Comparison of ENCODE assay signal across 8 cellular contexts in the genomic region with DNA sequence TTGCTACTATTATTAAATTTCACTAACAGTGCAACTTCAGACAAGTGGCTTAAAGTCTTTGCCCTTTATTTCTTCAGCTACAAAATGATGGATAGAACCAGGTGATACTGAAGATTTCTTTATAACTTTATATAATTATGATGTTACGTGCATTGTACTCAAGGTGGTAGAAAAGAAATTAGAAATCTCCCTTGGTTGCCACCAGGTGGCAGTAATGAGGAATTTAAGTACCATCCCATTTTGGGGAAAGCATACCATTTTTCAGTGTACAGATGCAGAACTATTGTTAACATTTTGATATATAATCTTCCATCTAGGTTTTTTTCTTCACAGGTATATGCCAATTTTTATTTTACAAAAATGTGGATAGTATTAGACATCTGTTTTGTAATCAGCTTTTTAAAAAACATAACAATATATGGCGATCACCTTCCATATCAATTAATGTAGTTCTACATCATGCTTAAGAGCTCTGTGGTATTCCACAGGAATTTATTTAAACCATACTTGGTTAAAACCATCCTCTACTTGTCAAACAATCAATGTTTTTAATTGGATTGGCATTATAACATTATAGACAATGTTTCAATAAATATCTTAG. TPM values are rescaled to one million over a fixed set of nuclear protein-coding genes. Genes with fewer than 3 reads are reported as not detected.
A peak's percentile ranks its signal among the peaks of the same experiment; 100 is the strongest.
DNase-seq lines count a peak whose midpoint lies in the region; ATAC-seq and TF ChIP-seq lines count a peak whose summit lies in the region.

No MANE protein-coding gene starts in this region.

- no peaks in the 10 kb centered on the region for H4K20me1 ChIP-seq in Karpas-422 (ENCODE audit: insufficient read depth, low read depth, low read length)

- no peaks in the 10 kb centered on the region for H3K9me2 ChIP-seq in Karpas-422 (replicated peaks; ENCODE audit: insufficient read depth, low read length)

- no peak overlapping the region for H2AFZ ChIP-seq in Karpas-422 (ENCODE audit: low read length)

- H3K36me3 Mint-ChIP-seq in activated naive CD4-positive, alpha-beta T cell treated with anti-CD3 and anti-CD28 coated beads for 36 hours (ENCODE audit: low read depth) = peaks cover 31% of the 10 kb centered on the region
- H3K36me3 Mint-ChIP-seq in activated CD8-positive, alpha-beta T cell treated with anti-CD3 and anti-CD28 coated beads for 36 hours (ENCODE audit: low read depth) = peaks cover 38% of the 10 kb centered on the region

- H3K27me3 Mint-ChIP-seq in activated naive CD4-positive, alpha-beta T cell treated with anti-CD3 and anti-CD28 coated beads for 36 hours (ENCODE audit: low read depth) = no peaks in the 10 kb centered on the region
- H3K27me3 Mint-ChIP-seq in activated CD8-positive, alpha-beta T cell treated with anti-CD3 and anti-CD28 coated beads for 36 hours = no peaks in the 10 kb centered on the region

- peaks cover 14% of the 10 kb centered on the region for H3K4me1 Mint-ChIP-seq in activated naive CD4-positive, alpha-beta T cell treated with anti-CD3 and anti-CD28 coated beads for 36 hours (ENCODE audit: low read depth)
- H3K4me1 Mint-ChIP-seq in activated CD8-positive, alpha-beta T cell treated with anti-CD3 and anti-CD28 coated beads for 36 hours (ENCODE audit: low read depth) = peaks cover 12% of the 10 kb centered on the region

- ATAC-seq in activated CD8-positive, alpha-beta T cell treated with anti-CD3 and anti-CD28 coated beads for 36 hours = no peak

- no peaks in the 10 kb centered on the region for H3K4me1 ChIP-seq in Karpas-422 (ENCODE audit: low read length)

- no peak overlapping the region for H3K27ac Mint-ChIP-seq in activated naive CD4-positive, alpha-beta T cell treated with anti-CD3 and anti-CD28 coated beads for 36 hours
- no peak overlapping the region for H3K27ac Mint-ChIP-seq in activated CD8-positive, alpha-beta T cell treated with anti-CD3 and anti-CD28 coated beads for 36 hours

- intact Hi-C loops in activated naive CD4-positive, alpha-beta T cell treated with anti-CD3 and anti-CD28 coated beads for 36 hours (cut with micrococcal nuclease) = loop anchor here (1.0 to 2.0 kb wide), 5 partner anchors 93 to 385 kb away; no protein-coding TSS in a partner anchor
- intact Hi-C loops in activated CD8-positive, alpha-beta T cell treated with anti-CD3 and anti-CD28 coated beads for 36 hours (cut with micrococcal nuclease) = loop anchor here (5.0 kb wide), 1 partner anchor 116 kb away; no protein-coding TSS in a partner anchor
- intact Hi-C loops in posterior vena cava (cut with DNase I) = no loop called here

- no peaks in the 10 kb centered on the region for H3K9me3 ChIP-seq in Karpas-422 (ENCODE audit: low read length)

- no peak overlapping the region for H3K27ac ChIP-seq in Karpas-422 (ENCODE audit: low read length)

- H3K9ac ChIP-seq in Karpas-422 (ENCODE audit: low read length) = no peak overlapping the region

- peak; percentile 83 for TF ChIP-seq CTCF in activated CD8-positive, alpha-beta T cell treated with anti-CD3 and anti-CD28 coated beads for 36 hours (IDR thresholded peaks at IDR 0.05)

- H3K4me3 Mint-ChIP-seq in activated naive CD4-positive, alpha-beta T cell treated with anti-CD3 and anti-CD28 coated beads for 36 hours = no peak overlapping the region
- H3K4me3 Mint-ChIP-seq in activated CD8-positive, alpha-beta T cell treated with anti-CD3 and anti-CD28 coated beads for 36 hours = no peak overlapping the region

- no peaks in the 10 kb centered on the region for H3K27me3 ChIP-seq in Karpas-422 (ENCODE audit: low read length)

- H3K36me3 ChIP-seq in Karpas-422 (ENCODE audit: insufficient read depth, low read length) = peaks cover 56% of the 10 kb centered on the region

- H3K4me3 ChIP-seq in Karpas-422 (ENCODE audit: low read length) = no peak overlapping the region

- peaks cover 7% of the 10 kb centered on the region for H3K9me3 Mint-ChIP-seq in activated naive CD4-positive, alpha-beta T cell treated with anti-CD3 and anti-CD28 coated beads for 36 hours
- peaks cover 6% of the 10 kb centered on the region for H3K9me3 Mint-ChIP-seq in activated CD8-positive, alpha-beta T cell treated with anti-CD3 and anti-CD28 coated beads for 36 hours

- peaks cover 2% of the 10 kb centered on the region; the same call in 1 of the 2 replicates for H3K79me2 ChIP-seq in Karpas-422 (ENCODE audit: low read length)

- no peak overlapping the region for H3K4me2 ChIP-seq in Karpas-422 (ENCODE audit: low read depth, low read length, poor library complexity, severe bottlenecking)

- DNase-seq in activated naive CD4-positive, alpha-beta T cell treated with anti-CD3 and anti-CD28 coated beads for 36 hours = peak; percentile 10
- DNase-seq in activated naive CD4-positive, alpha-beta T cell (lab: John Stamatoyannopoulos, UW) = no peak
- DNase-seq in Karpas-422 (peak; percentile 82), iPS DF 4.7 (ENCODE audit: extremely low read depth, low spot score) (peak; percentile 25), superior temporal gyrus (ENCODE audit: extremely low spot score) (peak; percentile 76), posterior vena cava (ENCODE audit: low spot score) (no peak), NCI-H187 (lab: John Stamatoyannopoulos, UW) (no peak)
- peak; percentile 24 for DNase-seq in activated CD8-positive, alpha-beta T cell treated with anti-CD3 and anti-CD28 coated beads for 36 hours

- POLR2A ChIA-PET in activated CD8-positive, alpha-beta T cell treated with anti-CD3 and anti-CD28 coated beads for 36 hours (lab: Charles Lee) = interaction anchor here (1.0 kb wide), 1 partner anchor 10 kb away, joined by 3 read pairs; no protein-coding TSS in a partner anchor

- CTCF ChIA-PET in activated naive CD4-positive, alpha-beta T cell treated with anti-CD3 and anti-CD28 coated beads for 36 hours (lab: Charles Lee) = interaction anchor here (0.6 to 1.3 kb wide), 10 partner anchors 9 to 398 kb away, joined by 3 to 4 read pairs (median 3); no protein-coding TSS in a partner anchor
- CTCF ChIA-PET in activated CD8-positive, alpha-beta T cell treated with anti-CD3 and anti-CD28 coated beads for 36 hours (lab: Charles Lee) = interaction anchor here (0.6 to 1.8 kb wide), 18 partner anchors 9 to 236 kb away, joined by 3 to 12 read pairs (median 4); no protein-coding TSS in a partner anchor

RNA-seq across cellular contexts. Expression of a gene that starts 37.7 kb away (rescaled TPM):
- 1 to 10 TPM; 8.0 TPM for total RNA-seq in activated naive CD4-positive, alpha-beta T cell treated with anti-CD3 and anti-CD28 coated beads for 36 hours
- total RNA-seq in Karpas-422 (2014; rRNA removed; shearing (Covaris generic); ENCODE audit: low replicate concordance) = 9.2 and 17.2 TPM in 2 replicates
- total RNA-seq in activated CD8-positive, alpha-beta T cell treated with anti-CD3 and anti-CD28 coated beads for 36 hours = 1 to 10 TPM; 6.1 to 6.2 TPM
- 10 to 100 TPM; 14.7 to 17.0 TPM for total RNA-seq in posterior vena cava

Comparison
In these comparisons a context has a peak if more than half of its experiments do, and no peak if none do; other contexts are left out.
1. DNase-seq: peak in activated naive CD4-positive, alpha-beta T cell treated with anti-CD3 and anti-CD28 coated beads for 36 hours (single experiment), Karpas-422 (single experiment), activated CD8-positive, alpha-beta T cell treated with anti-CD3 and anti-CD28 coated beads for 36 hours (single experiment), iPS DF 4.7 (single experiment) and superior temporal gyrus (single experiment); none in activated naive CD4-positive, alpha-beta T cell (0 of 4), posterior vena cava (single experiment) and NCI-H187 (0 of 2).
2. intact Hi-C loops: an anchor here in activated naive CD4-positive, alpha-beta T cell treated with anti-CD3 and anti-CD28 coated beads for 36 hours (1.0 to 2.0 kb wide) and activated CD8-positive, alpha-beta T cell treated with anti-CD3 and anti-CD28 coated beads for 36 hours (5.0 kb wide); none called in posterior vena cava.